In the genomic region with DNA sequence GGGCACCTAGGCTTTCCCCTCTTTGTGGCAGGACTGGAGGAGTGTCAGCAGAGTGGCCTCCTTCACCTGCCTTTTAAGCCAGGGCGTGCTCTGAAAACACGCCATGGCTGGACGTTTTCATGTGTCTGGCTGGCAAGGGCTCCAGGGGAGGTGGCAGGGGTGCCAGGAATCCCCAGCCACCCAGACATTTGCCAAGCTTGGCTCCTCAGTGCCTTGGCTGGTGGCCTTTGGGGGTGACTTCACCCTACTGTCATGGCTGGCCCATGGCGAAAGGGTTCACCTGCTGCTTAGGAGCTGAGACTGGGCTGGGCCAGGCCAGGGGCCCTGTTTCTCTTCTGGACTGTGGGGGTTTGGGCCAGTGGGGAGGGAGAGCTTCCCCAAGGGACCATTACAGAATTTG, we compare ENCODE assay signal across 9 cellular contexts. TPM values are rescaled to one million over a fixed set of nuclear protein-coding genes. Genes with fewer than 3 reads are reported as not detected.
DNase-seq lines count a peak whose midpoint lies in the region; ATAC-seq, FAIRE-seq and TF ChIP-seq lines count a peak whose summit lies in the region.
"Had no signal": no experiment of that assay in that cellular context is flagged by ENCODE, and none has a peak within 500 bp of the region (broad histone marks: within the 10 kb centered on the region; RNA-seq: fewer than 3 reads in every experiment).

No MANE protein-coding gene starts in this region.

- H4K20me1 ChIP-seq in GM12878 (ENCODE audit: control insufficient read depth, insufficient read depth), result peaks cover 4% of the 10 kb centered on the region

- H3K4me1 ChIP-seq in GM12878 (ENCODE audit: control insufficient read depth, insufficient read depth, low read length), result peaks cover 87% of the 10 kb centered on the region
- H3K4me1 ChIP-seq in thoracic aorta (ENCODE audit: control insufficient read depth in 1 of 2, low read depth in 2 of 2), result peaks cover 55 to 98% of the 10 kb centered on the region in 2 donors

- in situ Hi-C loops in GM12878 (cut with MboI), result loop anchor here (25.0 kb wide), 2 partner anchors 707 to 1268 kb away; partner anchors contain the start of genes ARHGAP11A and ARHGAP11B

- no peaks in the 10 kb centered on the region for H3K9me3 Mint-ChIP-seq in activated CD4-positive, alpha-beta T cell treated with anti-CD3 and anti-CD28 coated beads, Interleukin-2, amount 10 ng/mL, durations not matched to agents 7 days and 5 days
- H3K9me3 Mint-ChIP-seq in memory B cell, result no peaks in the 10 kb centered on the region

- POLR2A ChIA-PET in activated CD4-positive, alpha-beta T cell treated with anti-CD3 and anti-CD28 coated beads, Interleukin-2, amount 10 ng/mL, durations not matched to agents 7 days and 5 days (lab: Charles Lee), result no interaction called here
- POLR2A ChIA-PET in GM12878 (lab: Charles Lee), result interaction anchor here (0.6 to 0.9 kb wide), 3 partner anchors 16 to 130 kb away, joined by 3 read pairs; no protein-coding TSS in a partner anchor

- H3K4me1 Mint-ChIP-seq in activated CD4-positive, alpha-beta T cell treated with anti-CD3 and anti-CD28 coated beads, Interleukin-2, amount 10 ng/mL, durations not matched to agents 7 days and 5 days, result peaks cover 100% of the 10 kb centered on the region
- peaks cover 68% of the 10 kb centered on the region for H3K4me1 Mint-ChIP-seq in memory B cell

- RAD21 ChIA-PET in GM12878 (lab: Charles Lee; ENCODE audit: unreplicated experiment), result interaction anchor here (0.9 to 4.4 kb wide), 5 partner anchors 9 to 92 kb away, joined by 3 to 22 read pairs (median 3); no protein-coding TSS in a partner anchor

- no peak for ATAC-seq in GM12878
- no peak for ATAC-seq in memory B cell (ENCODE audit: low read depth)
- ATAC-seq in thoracic aorta (ENCODE audit: insufficient number of reproducible peaks, low FRiP score, low read depth), result peak; percentile 45

- TF ChIP-seq POLR2A in GM12878 (IDR thresholded peaks at IDR 0.05; ENCODE audit: low read depth, low read length), result no peak; the same call in 1 of the 2 replicates

- H3K9me3 ChIP-seq in GM12878 (replicated peaks; ENCODE audit: control insufficient read depth, insufficient read depth, low read length) (no peaks in the 10 kb centered on the region), thoracic aorta (no peaks in the 10 kb centered on the region)

- H3K4me3 ChIP-seq in GM12878, result no peak overlapping the region
- peak overlapping the region; percentile 27 for H3K4me3 ChIP-seq in thoracic aorta

- peak overlapping the region; percentile 81 for H3K4me3 Mint-ChIP-seq in activated CD4-positive, alpha-beta T cell treated with anti-CD3 and anti-CD28 coated beads, Interleukin-2, amount 10 ng/mL, durations not matched to agents 7 days and 5 days
- peak overlapping the region; percentile 67 for H3K4me3 Mint-ChIP-seq in memory B cell

- no peaks in the 10 kb centered on the region for H3K27me3 Mint-ChIP-seq in activated CD4-positive, alpha-beta T cell treated with anti-CD3 and anti-CD28 coated beads, Interleukin-2, amount 10 ng/mL, durations not matched to agents 7 days and 5 days
- H3K27me3 Mint-ChIP-seq in memory B cell, result no peaks in the 10 kb centered on the region

- SMC1A ChIA-PET in GM12878 (lab: Charles Lee; ENCODE audit: uncharacterized antibody, unreplicated experiment), result interaction anchor here (1.4 to 2.6 kb wide), 3 partner anchors 11 to 113 kb away, joined by 3 to 9 read pairs (median 4); no protein-coding TSS in a partner anchor

- peak overlapping the region; percentile 64; the same call in 1 of the 2 replicates for H3K4me2 ChIP-seq in GM12878 (ENCODE audit: control insufficient read depth, insufficient read depth)

- H3K27ac ChIP-seq in GM12878 (ENCODE audit: control insufficient read depth, insufficient read depth) (peak overlapping the region; percentile 96), thoracic aorta (peak overlapping the region; percentile 77)

- intact Hi-C loops in GM12878 (cut with micrococcal nuclease; ENCODE audit: unreplicated experiment), result no loop called here

- WGBS in GM12878 (ENCODE audit: insufficient coverage, insufficient replicate concordance, low lambda C conversion rate, missing lambda C conversion rate), result 83% methylated on average over 4 of the region's 4 CpGs

- no peak for TF ChIP-seq RAD21 in GM12878 (IDR thresholded peaks at IDR 0.05; ENCODE audit: insufficient read depth, low read depth, low read length)

- FAIRE-seq in GM12878 (lab: Jason Lieb, UNC), result no peak

- H3K36me3 Mint-ChIP-seq in activated CD4-positive, alpha-beta T cell treated with anti-CD3 and anti-CD28 coated beads, Interleukin-2, amount 10 ng/mL, durations not matched to agents 7 days and 5 days (ENCODE audit: low read depth), result peaks cover 55% of the 10 kb centered on the region
- H3K36me3 Mint-ChIP-seq in memory B cell, result peaks cover 6% of the 10 kb centered on the region

- no peak for DNase-seq in activated CD4-positive, alpha-beta T cell treated with anti-CD3 and anti-CD28 coated beads, Interleukin-2, amount 10 ng/mL, durations not matched to agents 7 days and 5 days
- no peak for DNase-seq in activated CD4-positive, alpha-beta T cell treated with anti-CD3 and anti-CD28 coated beads for 4 hours
- DNase-seq in GM12878 (ENCODE audit: low read depth, low spot score) (no peak), memory B cell (ENCODE audit: low spot score in 2 of 2) (no peak), thoracic aorta (ENCODE audit: low spot score) (no peak), epidermal melanocyte (ENCODE audit: insufficient read length, low spot score) (no peak), D341Med (ENCODE audit: low spot score) (no peak)
- DNase-seq in activated CD8-positive, alpha-beta memory T cell treated with anti-CD3 and anti-CD28 coated beads for 24 hours, result no peak
- DNase-seq: stimulated activated naive CD4-positive, alpha-beta T cell treated with Interleukin-2 at 50 U/mL for 16 hours had no signal

- TF ChIP-seq CTCF in GM12878 (IDR thresholded peaks at IDR 0.05 in 2 of 3, conservative IDR thresholded peaks at IDR 0.05 in 1 of 3; ENCODE audit: control insufficient read depth in 2 of 3, extremely low read depth in 1 of 3, insufficient read depth in 1 of 3, low read depth in 3 of 3, low read length in 3 of 3), result no peak
- no peak for TF ChIP-seq CTCF in thoracic aorta (IDR thresholded peaks at IDR 0.05)

- peaks cover 10 to 37% of the 10 kb centered on the region in 2 experiments; a peak in 3 of 4 replicates for H3K36me3 ChIP-seq in GM12878 (ENCODE audit: control insufficient read depth in 2 of 2, insufficient read depth in 2 of 2, low read length in 1 of 2)
- no peaks in the 10 kb centered on the region for H3K36me3 ChIP-seq in thoracic aorta

- no peak overlapping the region; the same call in 1 of the 2 replicates for H3K9ac ChIP-seq in GM12878 (ENCODE audit: control insufficient read depth, insufficient read depth, low read length)

- no peak overlapping the region for H2AFZ ChIP-seq in GM12878 (ENCODE audit: control insufficient read depth, low read depth, low read length)

- H3K27ac Mint-ChIP-seq in activated CD4-positive, alpha-beta T cell treated with anti-CD3 and anti-CD28 coated beads, Interleukin-2, amount 10 ng/mL, durations not matched to agents 7 days and 5 days, result peak overlapping the region; percentile 95
- peak overlapping the region; percentile 95 for H3K27ac Mint-ChIP-seq in memory B cell

- H3K27me3 ChIP-seq in GM12878 (replicated peaks in 1 of 2; ENCODE audit: control insufficient read depth in 2 of 2, insufficient read depth in 2 of 2, low read length in 1 of 2) (no peaks in the 10 kb centered on the region), thoracic aorta (replicated peaks; ENCODE audit: insufficient read depth) (no peaks in the 10 kb centered on the region)

- CTCF ChIA-PET in activated CD4-positive, alpha-beta T cell treated with anti-CD3 and anti-CD28 coated beads, Interleukin-2, amount 10 ng/mL, durations not matched to agents 7 days and 5 days (lab: Charles Lee), result interaction anchor here (0.9 to 1.9 kb wide), 4 partner anchors 16 to 128 kb away, joined by 3 to 6 read pairs (median 3); partner anchors contain the start of gene KLF13
- CTCF ChIA-PET in GM12878 (lab: Yijun Ruan, JAX), result interaction anchor here (0.7 to 1.3 kb wide), 4 partner anchors 14 to 144 kb away, joined by 3 to 8 read pairs (median 4); no protein-coding TSS in a partner anchor

- TF ChIP-seq EP300 in GM12878 (IDR thresholded peaks at IDR 0.05; ENCODE audit: borderline replicate concordance in 1 of 2, control insufficient read depth in 1 of 2, low read depth in 2 of 2, low read length in 2 of 2), result no peak

- no TSS peak for BruUV-seq in GM12878 (replicated peaks; lab: Mats Ljungman, UMichigan)

- H3K79me2 ChIP-seq in GM12878 (ENCODE audit: control insufficient read depth, insufficient read depth, low read length), result peaks cover 100% of the 10 kb centered on the region

TF ChIP-seq in GM12878, 131 proteins besides CTCF, POLR2A, EP300 and RAD21 (continues in another document):
- TF ChIP-seq FOS (IDR thresholded peaks at IDR 0.05; ENCODE audit: borderline replicate concordance, extremely low read depth, insufficient read length), result no peak
- no peak for TF ChIP-seq SP1 (IDR thresholded peaks at IDR 0.05; ENCODE audit: low read depth, low read length)
- no peak for TF ChIP-seq FOXK2 (IDR thresholded peaks at IDR 0.05)
- no peak for TF ChIP-seq MXI1 (IDR thresholded peaks at IDR 0.05; ENCODE audit: low read depth, low read length)
- TF ChIP-seq GABPA (IDR thresholded peaks at IDR 0.05; ENCODE audit: low read depth), result no peak

RNA-seq across cellular contexts. Expression of gene KLF13, which starts 17.6 kb away (rescaled TPM):
- total RNA-seq in activated CD4-positive, alpha-beta T cell treated with anti-CD3 and anti-CD28 coated beads, Interleukin-2, amount 10 ng/mL, durations not matched to agents 7 days and 5 days, result 100 to 1,000 TPM; 235 to 264 TPM
- 47.3 and 48.6 TPM in 2 replicates for total RNA-seq in GM12878 (2013; cell fraction: nucleolus; rRNA removed)
- 49.3 and 51.8 TPM in 2 replicates for total RNA-seq in GM12878 (2014; rRNA removed)
- total RNA-seq in GM12878 (2014; rRNA removed; fragmentation: Illumina TruSeq; extraction: Trizol), result 64.7 and 65.1 TPM in 2 replicates
- total RNA-seq in GM12878 (2021), result 109 and 112 TPM in 2 replicates
- polyA plus RNA-seq in GM12878 (2011; ENCODE audit: low read depth), result 21.1 TPM
- polyA plus RNA-seq in GM12878 (2011; rRNA removed), result 71.9 and 72.0 TPM in 2 replicates
- polyA plus RNA-seq in GM12878 (2011; cell fraction: cytosol; rRNA removed), result 40.2 and 46.9 TPM in 2 replicates
- 35.3 and 41.2 TPM in 2 replicates for polyA plus RNA-seq in GM12878 (2011; cell fraction: nucleus; rRNA removed)
- 50.2 and 70.7 TPM in 2 replicates for polyA plus RNA-seq in GM12878 (2012)
- polyA plus RNA-seq in GM12878 (2014; fragmentation: Illumina TruSeq; extraction: Trizol), result 42.3 and 48.2 TPM in 2 replicates
- polyA plus RNA-seq in GM12878 (2014; fragmentation: Nextera tagmentation; extraction: Ambion mirVana), result 10 to 100 TPM; 31.1 to 63.1 TPM
- 51.0 and 52.4 TPM in 2 replicates for polyA plus RNA-seq in GM12878 (2014; rRNA removed)
- 10 to 100 TPM; 20.3 to 24.4 TPM for polyA plus RNA-seq in GM12878 (2016; fragmentation: Nextera tagmentation; extraction: Ambion mirVana)
- 55.7 and 58.5 TPM in 2 replicates for polyA minus RNA-seq in GM12878 (2011; rRNA and poly(A)+ RNA removed)
- polyA minus RNA-seq in GM12878 (2011; cell fraction: cytosol; rRNA and poly(A)+ RNA removed), result 23.3 and 37.1 TPM in 2 replicates
- polyA minus RNA-seq in GM12878 (2011; cell fraction: nucleus; rRNA and poly(A)+ RNA removed), result 10.3 and 17.7 TPM in 2 replicates
- total RNA-seq in thoracic aorta, result 10 to 100 TPM; 59.5 to 76.5 TPM
